8 cellular contexts compared by ENCODE assay signal in the genomic region with DNA sequence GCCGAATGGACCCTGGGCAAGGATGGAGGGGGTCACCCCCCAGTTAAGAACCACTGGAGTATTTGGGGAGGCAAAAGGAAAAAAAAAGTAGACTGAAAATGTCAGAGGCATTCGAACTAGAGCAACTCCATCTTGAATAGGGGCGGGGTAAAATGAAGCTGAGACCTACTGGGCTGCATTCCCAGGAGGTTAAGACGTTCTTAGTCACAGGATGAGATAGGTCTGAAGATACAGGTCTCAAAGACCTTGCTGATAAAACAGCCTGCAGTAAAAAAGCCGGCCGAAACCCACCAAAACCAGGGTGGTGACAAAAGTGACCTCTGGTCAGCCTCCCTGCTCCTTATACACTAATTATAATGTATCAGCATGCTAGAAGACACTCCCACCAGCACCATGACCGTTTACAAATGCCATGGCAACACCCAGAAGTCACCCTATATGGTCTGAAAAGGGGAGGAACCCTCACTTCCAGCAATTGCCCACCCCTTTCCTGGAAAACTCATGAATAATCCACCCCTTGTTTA.
"Had no signal": no experiment of that assay in that cellular context is flagged by ENCODE, and none has a peak within 500 bp of the region (broad histone marks: within the 10 kb centered on the region; RNA-seq: fewer than 3 reads in every experiment).

No MANE protein-coding gene starts in this region.

- H3K4me3 ChIP-seq: skin epidermis, testis had no signal

- DNase-seq: activated effector memory CD4-positive, alpha-beta T cell treated with Interleukin-2 at 50 U/mL for 16 hours; cortex of kidney; effector memory CD8-positive, alpha-beta T cell; kidney glomerular epithelial cell; stimulated activated CD4-positive, alpha-beta T cell treated with anti-CD3 and anti-CD28 coated beads, Interleukin-4, amount 100 ng/mL, for 4 hours; stimulated activated naive CD8-positive, alpha-beta T cell treated with anti-CD3 and anti-CD28 coated beads, Interleukin-15, amount 100 ng/mL, for 72 hours; testis had no signal

- ATAC-seq: effector memory CD8-positive, alpha-beta T cell; stimulated activated naive CD8-positive, alpha-beta T cell treated with anti-CD3 and anti-CD28 coated beads, Interleukin-15, amount 100 ng/mL, for 72 hours had no signal
